ENCODE assay signal across 8 cellular contexts in the genomic region with DNA sequence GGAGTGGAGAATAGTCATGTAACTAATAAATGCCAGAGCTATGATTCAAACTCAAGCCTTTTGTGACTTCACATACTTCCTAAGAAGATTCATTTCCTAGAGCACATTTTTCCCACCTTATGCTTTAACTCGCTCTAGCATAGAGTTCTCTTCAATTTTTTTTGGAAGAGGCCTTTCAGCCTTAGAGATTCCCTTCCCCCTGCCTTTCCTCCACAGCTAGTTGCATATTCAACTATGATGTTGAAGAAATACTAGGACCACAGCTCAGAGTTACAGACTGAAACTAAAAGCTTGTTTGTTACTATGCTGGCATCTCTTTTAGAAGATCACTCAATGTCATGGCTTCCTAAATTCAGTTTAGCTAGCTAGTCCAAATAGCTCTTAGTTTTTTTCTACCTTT.
DNase-seq lines count a peak whose midpoint lies in the region; ATAC-seq and TF ChIP-seq lines count a peak whose summit lies in the region.
"Not testable (repeated sequence)": the region's sequence is repeated elsewhere in the genome, so short reads cannot be mapped to it uniquely, and the experiment has no call there.

No MANE protein-coding gene starts in this region.

- H3K9me3 Mint-ChIP-seq in HFFc6; activated naive CD8-positive, alpha-beta T cell treated with anti-CD3 and anti-CD28 coated beads for 36 hours; natural killer cell treated with Interleukin-12 subunit alpha and Interleukin-12 subunit beta and Interleukin-15 and Interleukin-18, amount 100 ng/mL, for 72 hours: not testable (repeated sequence)

- not testable (repeated sequence) for H3K9me1 ChIP-seq in IMR-90 (ENCODE audit: insufficient read depth, low read length)

- not testable (repeated sequence) for H3K4me1 ChIP-seq in IMR-90 (ENCODE audit: control insufficient read depth, insufficient read depth, low read length)

- not testable (repeated sequence) for TF ChIP-seq POLR2A in IMR-90 (IDR thresholded peaks at IDR 0.05; ENCODE audit: low read depth, low read length)

- H3K9ac ChIP-seq in IMR-90 (ENCODE audit: low read depth, low read length), result not testable (repeated sequence)

- not testable (repeated sequence) for H2BK15ac ChIP-seq in IMR-90 (ENCODE audit: low read depth, low read length)

- peaks cover 27% of the 10 kb centered on the region for H3K36me3 Mint-ChIP-seq in HFFc6 (ENCODE audit: low read depth)
- H3K36me3 Mint-ChIP-seq in T-helper 17 cell (ENCODE audit: low read depth), result not testable (repeated sequence)
- peaks cover 19% of the 10 kb centered on the region for H3K36me3 Mint-ChIP-seq in activated naive CD8-positive, alpha-beta T cell treated with anti-CD3 and anti-CD28 coated beads for 36 hours
- H3K36me3 Mint-ChIP-seq in natural killer cell treated with Interleukin-12 subunit alpha and Interleukin-12 subunit beta and Interleukin-15 and Interleukin-18, amount 100 ng/mL, for 72 hours, result peaks cover 13% of the 10 kb centered on the region

- H3K4me2 ChIP-seq in IMR-90 (ENCODE audit: low read depth, low read length), result peak overlapping the region; percentile 62; the same call in 1 of the 2 replicates

- H3K27ac ChIP-seq in AG04450 (ENCODE audit: low read depth, low read length), result peak overlapping the region; percentile 39
- peak overlapping the region; percentile 52; the same call in 1 of the 2 replicates for H3K27ac ChIP-seq in IMR-90 (ENCODE audit: insufficient read depth, low read length)

- not testable (repeated sequence) for H4K8ac ChIP-seq in IMR-90 (ENCODE audit: low read depth in 2 of 2, low read length in 2 of 2)

- not testable (repeated sequence) for H3K4me3 ChIP-seq in AG04450 (ENCODE audit: low read depth, low read length); IMR-90 (ENCODE audit: insufficient read depth, low read depth, low read length); epithelial cell of esophagus (ENCODE audit: low read length)

- H3K56ac ChIP-seq in IMR-90 (ENCODE audit: extremely low read depth, insufficient read depth, low read length), result not testable (repeated sequence)

- H3K27me3 ChIP-seq in AG04450 (ENCODE audit: control insufficient read depth, insufficient read depth, low read length); IMR-90 (ENCODE audit: control insufficient read depth, insufficient read depth, low read length): not testable (repeated sequence)

- H3K4ac ChIP-seq in IMR-90 (ENCODE audit: low read depth, low read length), result not testable (repeated sequence)

- H4K20me1 ChIP-seq in IMR-90 (ENCODE audit: insufficient read depth, low read length), result not testable (repeated sequence)

- BruUV-seq in IMR-90 (replicated peaks; lab: Mats Ljungman, UMichigan), result not testable (repeated sequence)

- H3K27ac Mint-ChIP-seq in HFFc6 (peak overlapping the region; percentile 97), T-helper 17 cell (peak overlapping the region; percentile 89)
- H3K27ac Mint-ChIP-seq in activated naive CD8-positive, alpha-beta T cell treated with anti-CD3 and anti-CD28 coated beads for 36 hours, result peak overlapping the region; percentile 95
- peak overlapping the region; percentile 70 to 86 for H3K27ac Mint-ChIP-seq in natural killer cell treated with Interleukin-12 subunit alpha and Interleukin-12 subunit beta and Interleukin-15 and Interleukin-18, amount 100 ng/mL, for 72 hours

- TF ChIP-seq CTCF in AG04450 (IDR thresholded peaks at IDR 0.05; ENCODE audit: low read depth, low read length); HFFc6 (IDR thresholded peaks at IDR 0.05); IMR-90 (conservative IDR thresholded peaks at IDR 0.05; ENCODE audit: low read depth, low read length); epithelial cell of esophagus (IDR thresholded peaks at IDR 0.05; ENCODE audit: insufficient read depth, low read depth, low read length, missing control alignments): not testable (repeated sequence)

- intact Hi-C loops in IMR-90 (cut with micrococcal nuclease), result not testable (repeated sequence)

- not testable (repeated sequence) for H4K91ac ChIP-seq in IMR-90 (ENCODE audit: insufficient read depth, low read depth, low read length)

- not testable (repeated sequence) for H2AK9ac ChIP-seq in IMR-90 (replicated peaks; ENCODE audit: low read depth, low read length, poor library complexity)

- H3K14ac ChIP-seq in IMR-90 (replicated peaks; ENCODE audit: low read depth, low read length), result peak overlapping the region; percentile 58

- H2AK5ac ChIP-seq in IMR-90 (ENCODE audit: low read depth, low read length), result not testable (repeated sequence)

- not testable (repeated sequence) for H2AFZ ChIP-seq in IMR-90 (replicated peaks; ENCODE audit: low read length, poor library complexity)

- not testable (repeated sequence) for TF ChIP-seq RAD21 in IMR-90 (IDR thresholded peaks at IDR 0.05; ENCODE audit: low read length)

- CTCF ChIA-PET in AG04450 (lab: Charles Lee); IMR-90 (lab: Yijun Ruan, JAX): not testable (repeated sequence)

- peak overlapping the region; percentile 84 for H2BK20ac ChIP-seq in IMR-90 (ENCODE audit: low read depth, low read length)

- dilution Hi-C loops in IMR-90 (cut with HindIII; ENCODE audit: low sequenced_read_pairs, unreplicated experiment), result not testable (repeated sequence)

- H3K79me1 ChIP-seq in IMR-90 (ENCODE audit: low read depth in 1 of 2, low read length in 2 of 2), result not testable (repeated sequence)

- H3K4me1 Mint-ChIP-seq in HFFc6 (ENCODE audit: low read depth) (peaks cover 28% of the 10 kb centered on the region), T-helper 17 cell (peaks cover 11% of the 10 kb centered on the region)
- not testable (repeated sequence) for H3K4me1 Mint-ChIP-seq in activated naive CD8-positive, alpha-beta T cell treated with anti-CD3 and anti-CD28 coated beads for 36 hours
- peaks cover 7 to 10% of the 10 kb centered on the region in 2 donors for H3K4me1 Mint-ChIP-seq in natural killer cell treated with Interleukin-12 subunit alpha and Interleukin-12 subunit beta and Interleukin-15 and Interleukin-18, amount 100 ng/mL, for 72 hours (ENCODE audit: low read depth in 2 of 2)

- not testable (repeated sequence) for H3K18ac ChIP-seq in IMR-90 (ENCODE audit: low read depth, low read length)

- H2BK5ac ChIP-seq in IMR-90 (ENCODE audit: low read depth, low read length, poor library complexity, severe bottlenecking), result peak overlapping the region; percentile 86

- H3K36me3 ChIP-seq in IMR-90 (ENCODE audit: control insufficient read depth, insufficient read depth, low read length), result peaks cover 15% of the 10 kb centered on the region

- ATAC-seq in GM18498 (IDR thresholded peaks at IDR 0.05; ENCODE audit: unreplicated experiment), result peak; percentile 65
- ATAC-seq in IMR-90 (ENCODE audit: low read depth), result peak; percentile 93
- ATAC-seq in T-helper 17 cell, result not testable (repeated sequence)
- peak in 1 of 2 donors; percentile 70 for ATAC-seq in natural killer cell treated with Interleukin-12 subunit alpha and Interleukin-12 subunit beta and Interleukin-15 and Interleukin-18, amount 100 ng/mL, for 72 hours

- H3K4me3 Mint-ChIP-seq in HFFc6 (peak overlapping the region; percentile 80), T-helper 17 cell (peak overlapping the region; percentile 68)
- peak overlapping the region; percentile 55 for H3K4me3 Mint-ChIP-seq in activated naive CD8-positive, alpha-beta T cell treated with anti-CD3 and anti-CD28 coated beads for 36 hours
- peak overlapping the region; percentile 71 for H3K4me3 Mint-ChIP-seq in natural killer cell treated with Interleukin-12 subunit alpha and Interleukin-12 subunit beta and Interleukin-15 and Interleukin-18, amount 100 ng/mL, for 72 hours

- H4K5ac ChIP-seq in IMR-90 (ENCODE audit: low read depth, low read length), result peak overlapping the region; percentile 29; the same call in 1 of the 2 replicates

- H3K9me3 ChIP-seq in AG04450 (ENCODE audit: control insufficient read depth, insufficient read depth, low read length); IMR-90 (ENCODE audit: control insufficient read depth, insufficient read depth, low read length); T-helper 17 cell (ENCODE audit: control insufficient read depth, low read length, poor library complexity, severe bottlenecking): not testable (repeated sequence)

- no CpG with 5 or more reads among the region's 1 CpG for WGBS in IMR-90 (ENCODE audit: extremely low coverage in 2 of 2, insufficient read length in 1 of 2), 2 experiments

- POLR2A ChIA-PET in AG04450 (lab: Yijun Ruan, JAX); IMR-90 (lab: Charles Lee; ENCODE audit: unreplicated experiment): not testable (repeated sequence)

- H2BK120ac ChIP-seq in IMR-90 (ENCODE audit: low read depth, low read length), result peak overlapping the region; percentile 77

- not testable (repeated sequence) for H3K27me3 Mint-ChIP-seq in HFFc6 (ENCODE audit: insufficient read depth); T-helper 17 cell; activated naive CD8-positive, alpha-beta T cell treated with anti-CD3 and anti-CD28 coated beads for 36 hours; natural killer cell treated with Interleukin-12 subunit alpha and Interleukin-12 subunit beta and Interleukin-15 and Interleukin-18, amount 100 ng/mL, for 72 hours

- not testable (repeated sequence) for DNase-seq in AG04450 (ENCODE audit: low read depth, low spot score); T-helper 17 cell; activated naive CD8-positive, alpha-beta T cell treated with anti-CD3 and anti-CD28 coated beads for 36 hours; natural killer cell treated with Interleukin-12 subunit alpha and Interleukin-12 subunit beta and Interleukin-15 and Interleukin-18, amount 100 ng/mL, for 72 hours (ENCODE audit: low spot score)
- DNase-seq in HFFc6 (peak; percentile 75), IMR-90 (peak; percentile 72), epithelial cell of esophagus (ENCODE audit: low read depth) (peak; percentile 60)

- H3K23ac ChIP-seq in IMR-90 (ENCODE audit: low read depth, low read length), result peak overlapping the region; percentile 33; the same call in 1 of the 2 replicates

- in situ Hi-C loops in IMR-90 (cut with MboI; ENCODE audit: low sequenced_read_pairs), result not testable (repeated sequence)
